Comparison of ENCODE assay signal across 8 cellular contexts in the genomic region with DNA sequence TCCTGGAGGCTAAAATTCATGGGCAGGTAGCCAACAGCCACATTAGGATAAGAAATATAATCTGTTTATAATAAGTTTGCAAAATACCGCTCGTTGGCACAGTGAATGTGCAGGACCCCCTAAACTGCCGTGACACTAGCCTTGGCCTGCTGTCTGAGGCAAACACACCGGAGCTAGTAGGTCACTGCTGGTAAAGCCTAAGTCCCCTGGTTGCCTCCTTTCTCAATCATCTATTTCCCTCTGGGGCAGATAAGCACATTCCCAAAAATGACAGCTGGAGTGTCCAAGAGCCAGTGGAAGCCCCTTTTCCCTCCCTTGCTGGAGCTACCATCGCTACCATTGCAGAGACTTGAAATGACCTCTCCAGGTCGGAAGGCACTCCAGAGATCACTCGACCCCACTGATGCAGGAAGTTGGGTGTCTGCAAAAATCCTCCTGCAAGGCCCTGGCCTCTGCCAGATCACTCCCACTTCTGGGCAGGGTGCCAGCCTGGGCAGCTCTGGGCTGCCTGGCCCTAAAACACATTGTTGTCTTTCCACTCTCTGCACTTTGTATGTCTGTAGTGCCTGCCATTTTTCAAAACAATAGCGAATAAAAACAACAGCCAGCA.
DNase-seq lines count a peak whose midpoint lies in the region; ATAC-seq, FAIRE-seq and TF ChIP-seq lines count a peak whose summit lies in the region.
"Not testable (repeated sequence)": the region's sequence is repeated elsewhere in the genome, so short reads cannot be mapped to it uniquely, and the experiment has no call there.

No MANE protein-coding gene starts in this region.

- TF ChIP-seq CTCF in A549 (IDR thresholded peaks at IDR 0.05); mammary epithelial cell (conservative IDR thresholded peaks at IDR 0.05 in 1 of 2, IDR thresholded peaks at IDR 0.05 in 1 of 2; ENCODE audit: extremely low read depth in 1 of 2, insufficient read depth in 1 of 2, low read depth in 1 of 2, low read length in 2 of 2); fibroblast of pulmonary artery (IDR thresholded peaks at IDR 0.05; ENCODE audit: low read length, missing control alignments); keratinocyte (optimal IDR thresholded peaks at IDR 0.05 in 1 of 3, IDR thresholded peaks at IDR 0.05 in 1 of 3, conservative IDR thresholded peaks at IDR 0.05 in 1 of 3; ENCODE audit: extremely low read depth in 1 of 3, insufficient read depth in 2 of 3, low read length in 3 of 3); spleen (IDR thresholded peaks at IDR 0.05 in 8 of 11, conservative IDR thresholded peaks at IDR 0.05 in 3 of 11): not testable (repeated sequence)

- DNase-seq in A549 (ENCODE audit: low read depth in 1 of 2, low spot score in 1 of 2); keratinocyte (ENCODE audit: low read depth, low spot score): not testable (repeated sequence)
- DNase-seq in HT1080 (ENCODE audit: low read depth) (peak; percentile 39), SJCRH30 (peak; percentile 61 to 85), mammary epithelial cell (peak; percentile 29), fibroblast of pulmonary artery (ENCODE audit: low read depth) (peak; percentile 42), mucosa of gallbladder (ENCODE audit: low spot score) (peak; percentile 88), spleen (peak; percentile 87)

- TF ChIP-seq POLR2A in A549 (IDR thresholded peaks at IDR 0.05; ENCODE audit: low read length); spleen (IDR thresholded peaks at IDR 0.05): not testable (repeated sequence)

- not testable (repeated sequence) for TF ChIP-seq EP300 in A549 (IDR thresholded peaks at IDR 0.05)

- not testable (repeated sequence) for H2AFZ ChIP-seq in mammary epithelial cell (ENCODE audit: low read depth, low read length); keratinocyte (ENCODE audit: control insufficient read depth, low read length)

- not testable (repeated sequence) for H3K4me1 ChIP-seq in A549; SJCRH30; mammary epithelial cell (ENCODE audit: insufficient read depth, low read length); keratinocyte (ENCODE audit: control insufficient read depth, extremely low read depth, insufficient read depth, low read length); spleen

- FAIRE-seq in A549 (lab: Jason Lieb, UNC) = not testable (repeated sequence)
- FAIRE-seq in keratinocyte (lab: Jason Lieb, UNC) = peak; percentile 66

- intact Hi-C loops in mammary epithelial cell (cut with micrococcal nuclease); spleen (cut with DNase I; ENCODE audit: low total_unique reads): not testable (repeated sequence)

- POLR2A ChIA-PET in A549 (lab: Yijun Ruan, JAX) = not testable (repeated sequence)

- BruUV-seq in mammary epithelial cell (replicated peaks; lab: Mats Ljungman, UMichigan) = not testable (repeated sequence)

- not testable (repeated sequence) for H4K20me1 ChIP-seq in mammary epithelial cell (ENCODE audit: insufficient read depth, low read length); keratinocyte (ENCODE audit: control insufficient read depth, extremely low read depth, insufficient read depth, low read length)

- H3K79me2 ChIP-seq in mammary epithelial cell (ENCODE audit: insufficient read depth, low read length); keratinocyte (ENCODE audit: control insufficient read depth, insufficient read depth, low read length): not testable (repeated sequence)

- H3K4me2 ChIP-seq in A549 = peak overlapping the region; percentile 41; the same call in 1 of the 3 replicates
- not testable (repeated sequence) for H3K4me2 ChIP-seq in mammary epithelial cell (ENCODE audit: insufficient read depth, low read depth, low read length); keratinocyte (ENCODE audit: control insufficient read depth, extremely low read depth, insufficient read depth, low read depth, low read length)

- H3K9me1 ChIP-seq in keratinocyte (ENCODE audit: control insufficient read depth, extremely low read depth, insufficient read depth, low read length) = not testable (repeated sequence)

- not testable (repeated sequence) for H3K4me3 ChIP-seq in A549; SJCRH30; mammary epithelial cell (replicated peaks in 1 of 3; ENCODE audit: insufficient read depth in 1 of 3, low read depth in 2 of 3, low read length in 3 of 3); fibroblast of pulmonary artery (replicated peaks; ENCODE audit: low read depth, low read length); keratinocyte (ENCODE audit: control insufficient read depth in 2 of 3, extremely low read depth in 1 of 3, insufficient read depth in 2 of 3, low read depth in 1 of 3, low read length in 3 of 3); spleen

- dilution Hi-C loops in mammary epithelial cell (cut with HindIII; ENCODE audit: low sequenced_read_pairs); keratinocyte (cut with MboI; ENCODE audit: extremely low pct_ligation_motif_present, low sequenced_read_pairs): not testable (repeated sequence)

- CTCF ChIA-PET in A549 (lab: Yijun Ruan, JAX); mammary epithelial cell (lab: Charles Lee; ENCODE audit: low non-redundant PET): not testable (repeated sequence)

- not testable (repeated sequence) for TF ChIP-seq RAD21 in A549 (conservative IDR thresholded peaks at IDR 0.05 in 1 of 2, IDR thresholded peaks at IDR 0.05 in 1 of 2)

- H3K9ac ChIP-seq in mammary epithelial cell (ENCODE audit: insufficient read depth, low read length); keratinocyte (ENCODE audit: control insufficient read depth, extremely low read depth, insufficient read depth, low read length): not testable (repeated sequence)

- not testable (repeated sequence) for H3K36me3 ChIP-seq in SJCRH30; mammary epithelial cell (ENCODE audit: insufficient read depth, low read length); keratinocyte (ENCODE audit: control insufficient read depth in 2 of 2, extremely low read depth in 1 of 2, insufficient read depth in 2 of 2, low read length in 2 of 2); spleen

- WGBS in A549 (ENCODE audit: missing lambda C conversion rate) = 55% methylated on average over 6 of the region's 8 CpGs
- 0% methylated on average over 1 of the region's 8 CpGs for WGBS in mammary epithelial cell (ENCODE audit: low coverage, missing lambda C conversion rate)
- 7 to 54% (median 28%) methylated on average over 2 to 7 of the region's 8 CpGs for WGBS in spleen, 5 donors

- peak; percentile 82 to 93; a peak in 5 of 6 replicates for ATAC-seq in A549

- not testable (repeated sequence) for H3K9me3 ChIP-seq in A549; SJCRH30 (replicated peaks); mammary epithelial cell (replicated peaks; ENCODE audit: insufficient read depth, low read length); keratinocyte (ENCODE audit: control insufficient read depth, low read depth, low read length)
- H3K9me3 ChIP-seq in spleen = peaks cover 0 to 21% (median 15%) of the 10 kb centered on the region in 8 donors

- in situ Hi-C loops in mammary epithelial cell (cut with MboI; ENCODE audit: low sequenced_read_pairs in 2 of 2) = not testable (repeated sequence)

- H3K27ac ChIP-seq in A549 = peak overlapping the region in 1 of 2 experiments; percentile 48; a peak in 1 of 6 replicates
- H3K27ac ChIP-seq in SJCRH30; mammary epithelial cell (ENCODE audit: insufficient read depth, low read depth, low read length); keratinocyte (ENCODE audit: control insufficient read depth, insufficient read depth, low read length); spleen: not testable (repeated sequence)

- H3K27me3 ChIP-seq in SJCRH30; mammary epithelial cell (ENCODE audit: insufficient read depth, low read length); keratinocyte (ENCODE audit: control insufficient read depth, extremely low read depth, insufficient read depth, low read length); spleen (replicated peaks in 1 of 7): not testable (repeated sequence)
